In the genomic region with DNA sequence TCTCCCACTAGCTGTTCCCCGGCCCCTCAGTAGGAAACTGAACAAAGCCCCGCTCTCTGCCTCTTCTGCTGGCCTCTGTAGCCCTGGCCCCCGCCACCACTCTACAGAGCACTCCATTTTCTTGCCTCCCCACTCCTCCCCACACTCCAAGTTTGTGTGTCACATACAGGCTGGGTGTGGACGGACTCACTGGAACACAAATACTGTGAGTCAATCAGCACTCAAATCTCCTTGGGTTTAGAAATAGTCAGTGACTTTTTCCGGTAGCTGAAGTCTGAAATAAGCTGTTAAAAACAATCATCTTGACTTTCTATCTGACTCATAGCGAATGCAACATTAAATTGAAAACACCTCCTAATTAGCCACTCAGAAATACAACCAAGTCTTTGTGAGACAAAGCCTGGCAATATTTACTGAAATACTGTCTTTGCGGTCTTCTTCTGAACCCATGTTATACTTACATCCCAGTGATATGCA, we compare ENCODE assay signal across 1 cellular context.
TF ChIP-seq lines count a peak whose summit lies in the region.

No MANE protein-coding gene starts in this region.

TF ChIP-seq in GM12878, 131 proteins besides CTCF, POLR2A, EP300 and RAD21 (continued from another document):
- TF ChIP-seq, protein P1, sequence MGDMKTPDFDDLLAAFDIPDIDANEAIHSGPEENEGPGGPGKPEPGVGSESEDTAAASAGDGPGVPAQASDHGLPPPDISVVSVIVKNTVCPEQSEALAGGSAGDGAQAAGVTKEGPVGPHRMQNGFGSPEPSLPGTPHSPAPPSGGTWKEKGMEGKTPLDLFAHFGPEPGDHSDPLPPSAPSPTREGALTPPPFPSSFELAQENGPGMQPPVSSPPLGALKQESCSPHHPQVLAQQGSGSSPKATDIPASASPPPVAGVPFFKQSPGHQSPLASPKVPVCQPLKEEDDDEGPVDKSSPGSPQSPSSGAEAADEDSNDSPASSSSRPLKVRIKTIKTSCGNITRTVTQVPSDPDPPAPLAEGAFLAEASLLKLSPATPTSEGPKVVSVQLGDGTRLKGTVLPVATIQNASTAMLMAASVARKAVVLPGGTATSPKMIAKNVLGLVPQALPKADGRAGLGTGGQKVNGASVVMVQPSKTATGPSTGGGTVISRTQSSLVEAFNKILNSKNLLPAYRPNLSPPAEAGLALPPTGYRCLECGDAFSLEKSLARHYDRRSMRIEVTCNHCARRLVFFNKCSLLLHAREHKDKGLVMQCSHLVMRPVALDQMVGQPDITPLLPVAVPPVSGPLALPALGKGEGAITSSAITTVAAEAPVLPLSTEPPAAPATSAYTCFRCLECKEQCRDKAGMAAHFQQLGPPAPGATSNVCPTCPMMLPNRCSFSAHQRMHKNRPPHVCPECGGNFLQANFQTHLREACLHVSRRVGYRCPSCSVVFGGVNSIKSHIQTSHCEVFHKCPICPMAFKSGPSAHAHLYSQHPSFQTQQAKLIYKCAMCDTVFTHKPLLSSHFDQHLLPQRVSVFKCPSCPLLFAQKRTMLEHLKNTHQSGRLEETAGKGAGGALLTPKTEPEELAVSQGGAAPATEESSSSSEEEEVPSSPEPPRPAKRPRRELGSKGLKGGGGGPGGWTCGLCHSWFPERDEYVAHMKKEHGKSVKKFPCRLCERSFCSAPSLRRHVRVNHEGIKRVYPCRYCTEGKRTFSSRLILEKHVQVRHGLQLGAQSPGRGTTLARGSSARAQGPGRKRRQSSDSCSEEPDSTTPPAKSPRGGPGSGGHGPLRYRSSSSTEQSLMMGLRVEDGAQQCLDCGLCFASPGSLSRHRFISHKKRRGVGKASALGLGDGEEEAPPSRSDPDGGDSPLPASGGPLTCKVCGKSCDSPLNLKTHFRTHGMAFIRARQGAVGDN (IDR thresholded peaks at IDR 0.05): no peak
- TF ChIP-seq STAT3 (IDR thresholded peaks at IDR 0.05; ENCODE audit: low read depth, low read length): no peak
- TF ChIP-seq RBBP5 (conservative IDR thresholded peaks at IDR 0.05): no peak
- no peak for TF ChIP-seq NR2C2 (IDR thresholded peaks at IDR 0.05; ENCODE audit: borderline replicate concordance, control insufficient read depth, insufficient read length, low read depth)
- TF ChIP-seq TAF1 (IDR thresholded peaks at IDR 0.05; ENCODE audit: borderline replicate concordance, low read depth, low read length): no peak
- 0 out of 2 replicates have a peak, but pooled peaks have one; percentile 18 for TF ChIP-seq IKZF1 (conservative IDR thresholded peaks at IDR 0.05)
- TF ChIP-seq, protein P2, sequence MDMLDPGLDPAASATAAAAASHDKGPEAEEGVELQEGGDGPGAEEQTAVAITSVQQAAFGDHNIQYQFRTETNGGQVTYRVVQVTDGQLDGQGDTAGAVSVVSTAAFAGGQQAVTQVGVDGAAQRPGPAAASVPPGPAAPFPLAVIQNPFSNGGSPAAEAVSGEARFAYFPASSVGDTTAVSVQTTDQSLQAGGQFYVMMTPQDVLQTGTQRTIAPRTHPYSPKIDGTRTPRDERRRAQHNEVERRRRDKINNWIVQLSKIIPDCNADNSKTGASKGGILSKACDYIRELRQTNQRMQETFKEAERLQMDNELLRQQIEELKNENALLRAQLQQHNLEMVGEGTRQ (IDR thresholded peaks at IDR 0.05; ENCODE audit: borderline replicate concordance, low read depth, low read length): no peak
